ENCODE assay signal across 1 cellular context in genomic region chr6:47698342-47698787, GRCh38.
A peak's percentile ranks its signal among the peaks of the same experiment; 100 is the strongest.
TF ChIP-seq lines count a peak whose summit lies in the region.

A gene with protein sequence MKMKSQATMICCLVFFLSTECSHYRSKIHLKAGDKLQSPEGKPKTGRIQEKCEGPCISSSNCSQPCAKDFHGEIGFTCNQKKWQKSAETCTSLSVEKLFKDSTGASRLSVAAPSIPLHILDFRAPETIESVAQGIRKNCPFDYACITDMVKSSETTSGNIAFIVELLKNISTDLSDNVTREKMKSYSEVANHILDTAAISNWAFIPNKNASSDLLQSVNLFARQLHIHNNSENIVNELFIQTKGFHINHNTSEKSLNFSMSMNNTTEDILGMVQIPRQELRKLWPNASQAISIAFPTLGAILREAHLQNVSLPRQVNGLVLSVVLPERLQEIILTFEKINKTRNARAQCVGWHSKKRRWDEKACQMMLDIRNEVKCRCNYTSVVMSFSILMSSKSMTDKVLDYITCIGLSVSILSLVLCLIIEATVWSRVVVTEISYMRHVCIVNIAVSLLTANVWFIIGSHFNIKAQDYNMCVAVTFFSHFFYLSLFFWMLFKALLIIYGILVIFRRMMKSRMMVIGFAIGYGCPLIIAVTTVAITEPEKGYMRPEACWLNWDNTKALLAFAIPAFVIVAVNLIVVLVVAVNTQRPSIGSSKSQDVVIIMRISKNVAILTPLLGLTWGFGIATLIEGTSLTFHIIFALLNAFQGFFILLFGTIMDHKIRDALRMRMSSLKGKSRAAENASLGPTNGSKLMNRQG (plus strand): TSS chr6:47698580. CDS start chr6:47707246, 8,666 bp downstream.

TF ChIP-seq in GM12878, 131 proteins besides CTCF, POLR2A, EP300 and RAD21:
- TF ChIP-seq, protein P1, sequence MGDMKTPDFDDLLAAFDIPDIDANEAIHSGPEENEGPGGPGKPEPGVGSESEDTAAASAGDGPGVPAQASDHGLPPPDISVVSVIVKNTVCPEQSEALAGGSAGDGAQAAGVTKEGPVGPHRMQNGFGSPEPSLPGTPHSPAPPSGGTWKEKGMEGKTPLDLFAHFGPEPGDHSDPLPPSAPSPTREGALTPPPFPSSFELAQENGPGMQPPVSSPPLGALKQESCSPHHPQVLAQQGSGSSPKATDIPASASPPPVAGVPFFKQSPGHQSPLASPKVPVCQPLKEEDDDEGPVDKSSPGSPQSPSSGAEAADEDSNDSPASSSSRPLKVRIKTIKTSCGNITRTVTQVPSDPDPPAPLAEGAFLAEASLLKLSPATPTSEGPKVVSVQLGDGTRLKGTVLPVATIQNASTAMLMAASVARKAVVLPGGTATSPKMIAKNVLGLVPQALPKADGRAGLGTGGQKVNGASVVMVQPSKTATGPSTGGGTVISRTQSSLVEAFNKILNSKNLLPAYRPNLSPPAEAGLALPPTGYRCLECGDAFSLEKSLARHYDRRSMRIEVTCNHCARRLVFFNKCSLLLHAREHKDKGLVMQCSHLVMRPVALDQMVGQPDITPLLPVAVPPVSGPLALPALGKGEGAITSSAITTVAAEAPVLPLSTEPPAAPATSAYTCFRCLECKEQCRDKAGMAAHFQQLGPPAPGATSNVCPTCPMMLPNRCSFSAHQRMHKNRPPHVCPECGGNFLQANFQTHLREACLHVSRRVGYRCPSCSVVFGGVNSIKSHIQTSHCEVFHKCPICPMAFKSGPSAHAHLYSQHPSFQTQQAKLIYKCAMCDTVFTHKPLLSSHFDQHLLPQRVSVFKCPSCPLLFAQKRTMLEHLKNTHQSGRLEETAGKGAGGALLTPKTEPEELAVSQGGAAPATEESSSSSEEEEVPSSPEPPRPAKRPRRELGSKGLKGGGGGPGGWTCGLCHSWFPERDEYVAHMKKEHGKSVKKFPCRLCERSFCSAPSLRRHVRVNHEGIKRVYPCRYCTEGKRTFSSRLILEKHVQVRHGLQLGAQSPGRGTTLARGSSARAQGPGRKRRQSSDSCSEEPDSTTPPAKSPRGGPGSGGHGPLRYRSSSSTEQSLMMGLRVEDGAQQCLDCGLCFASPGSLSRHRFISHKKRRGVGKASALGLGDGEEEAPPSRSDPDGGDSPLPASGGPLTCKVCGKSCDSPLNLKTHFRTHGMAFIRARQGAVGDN (IDR thresholded peaks at IDR 0.05): no peak
- TF ChIP-seq, protein P2, sequence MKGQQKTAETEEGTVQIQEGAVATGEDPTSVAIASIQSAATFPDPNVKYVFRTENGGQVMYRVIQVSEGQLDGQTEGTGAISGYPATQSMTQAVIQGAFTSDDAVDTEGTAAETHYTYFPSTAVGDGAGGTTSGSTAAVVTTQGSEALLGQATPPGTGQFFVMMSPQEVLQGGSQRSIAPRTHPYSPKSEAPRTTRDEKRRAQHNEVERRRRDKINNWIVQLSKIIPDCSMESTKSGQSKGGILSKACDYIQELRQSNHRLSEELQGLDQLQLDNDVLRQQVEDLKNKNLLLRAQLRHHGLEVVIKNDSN (IDR thresholded peaks at IDR 0.05; ENCODE audit: borderline replicate concordance, extremely low read length, insufficient read depth, low read depth, low read length): peak; percentile 44
